12 cellular contexts compared by ENCODE assay signal in the genomic region with DNA sequence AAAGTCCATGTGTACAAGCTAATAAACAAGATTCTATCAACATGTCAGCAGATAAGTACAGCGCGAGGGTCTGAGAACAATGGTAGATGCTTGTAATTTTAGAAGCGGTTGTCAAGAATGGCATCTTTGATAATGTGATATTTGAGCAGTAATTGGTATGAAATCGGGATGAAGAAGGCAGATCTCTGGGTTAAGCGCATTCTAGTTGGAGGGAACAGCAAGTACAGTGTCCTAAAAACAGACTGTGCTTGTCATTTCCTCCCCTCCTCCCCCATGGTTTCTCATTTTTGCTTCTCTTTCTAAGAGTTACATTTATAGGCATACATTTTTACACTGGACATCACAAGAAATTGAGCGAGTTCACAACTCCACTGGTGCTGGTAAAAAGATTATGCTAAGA. TPM values are rescaled to one million over a fixed set of nuclear protein-coding genes. Genes with fewer than 3 reads are reported as not detected.
DNase-seq lines count a peak whose midpoint lies in the region; ATAC-seq, FAIRE-seq and TF ChIP-seq lines count a peak whose summit lies in the region.
"Had no signal": no experiment of that assay in that cellular context is flagged by ENCODE, and none has a peak within 500 bp of the region (broad histone marks: within the 10 kb centered on the region; RNA-seq: fewer than 3 reads in every experiment).

No MANE protein-coding gene starts in this region.

- intact Hi-C loops in HepG2 (cut with micrococcal nuclease; ENCODE audit: unreplicated experiment): no loop called here

- H3K36me3 Mint-ChIP-seq in T-helper 1 cell treated with Interleukin-12 subunit alpha and Interleukin-12 subunit beta and Interleukin-4 antibody, amounts not matched to agents 30 μg/mL and 1 μg/mL, for 36 hours (ENCODE audit: low read depth): peaks cover 52% of the 10 kb centered on the region
- peaks cover 69% of the 10 kb centered on the region for H3K36me3 Mint-ChIP-seq in activated naive CD8-positive, alpha-beta T cell treated with anti-CD3 and anti-CD28 coated beads for 36 hours

- peak overlapping the region; percentile 99 for H3K27ac Mint-ChIP-seq in T-helper 1 cell treated with Interleukin-12 subunit alpha and Interleukin-12 subunit beta and Interleukin-4 antibody, amounts not matched to agents 30 μg/mL and 1 μg/mL, for 36 hours
- H3K27ac Mint-ChIP-seq in activated naive CD8-positive, alpha-beta T cell treated with anti-CD3 and anti-CD28 coated beads for 36 hours: peak overlapping the region; percentile 94

- TF ChIP-seq EP300 in HepG2 (IDR thresholded peaks at IDR 0.05; ENCODE audit: low read depth in 2 of 2, low read length in 2 of 2) (no peak), HepG2 (CRISPR knock-in tag; IDR thresholded peaks at IDR 0.05; ENCODE audit: borderline replicate concordance) (no peak), suprapubic skin (IDR thresholded peaks at IDR 0.05) (no peak)

- H4K20me1 ChIP-seq in HepG2 (ENCODE audit: insufficient read depth, low read length): peaks cover 98% of the 10 kb centered on the region

- peak overlapping the region; percentile 69 for H3K27ac ChIP-seq in HepG2 (ENCODE audit: extremely low read length, insufficient read depth, low read length)
- H3K27ac ChIP-seq in suprapubic skin: peak overlapping the region; percentile 42
- H3K27ac ChIP-seq: ovary had no signal

- no peak overlapping the region for H3K9ac ChIP-seq in HepG2 (ENCODE audit: insufficient read depth, low read depth, low read length)

- TF ChIP-seq POLR2A in HepG2 (IDR thresholded peaks at IDR 0.05; ENCODE audit: insufficient read depth in 1 of 2, low read depth in 2 of 2, low read length in 2 of 2) (0 out of 4 replicates have a peak, but pooled peaks of 1 of the 2 experiments have one; percentile 2), suprapubic skin (IDR thresholded peaks at IDR 0.05) (no peak)

- no peak for DNase-seq in T-helper 1 cell
- DNase-seq in activated naive CD8-positive, alpha-beta T cell treated with anti-CD3 and anti-CD28 coated beads for 36 hours: no peak
- DNase-seq in HepG2 (ENCODE audit: low spot score): no peak
- DNase-seq in suprapubic skin (ENCODE audit: low spot score in 2 of 2): no peak
- DNase-seq in NCI-H2171 treated with DMSO at 0.1 percent for 48 hours (lab: John Stamatoyannopoulos, UW): no peak
- DNase-seq: effector CD4-positive, alpha-beta T cell; ovary had no signal

- ATAC-seq in HepG2 (no peak), HG03135 (IDR thresholded peaks at IDR 0.05; ENCODE audit: unreplicated experiment) (no peak), HG03354 (IDR thresholded peaks at IDR 0.05; ENCODE audit: poor library complexity, severe bottlenecking, unreplicated experiment) (no peak)
- ATAC-seq: K562 had no signal

- in situ Hi-C loops in HepG2 (cut with HindIII; ENCODE audit: extremely low pct_ligation_motif_present, low pct_unique_long_range_greater_than_20kb): no loop called here

- TF ChIP-seq RAD21 in HepG2 (CRISPR knock-in tag; IDR thresholded peaks at IDR 0.05): no peak

- H3K4me1 Mint-ChIP-seq in T-helper 1 cell treated with Interleukin-12 subunit alpha and Interleukin-12 subunit beta and Interleukin-4 antibody, amounts not matched to agents 30 μg/mL and 1 μg/mL, for 36 hours (ENCODE audit: low read depth): peaks cover 75% of the 10 kb centered on the region
- peaks cover 87% of the 10 kb centered on the region for H3K4me1 Mint-ChIP-seq in activated naive CD8-positive, alpha-beta T cell treated with anti-CD3 and anti-CD28 coated beads for 36 hours

- POLR2A ChIA-PET in HepG2 (lab: Yijun Ruan, JAX): interaction anchor here (1.2 to 1.4 kb wide), 2 partner anchors 23 to 371 kb away, joined by 3 to 5 read pairs; a partner anchor contains a TSS

- peaks cover 99% of the 10 kb centered on the region for H3K79me2 ChIP-seq in HepG2 (ENCODE audit: insufficient read depth, low read length)

- no peak for TF ChIP-seq CTCF in HepG2 (CRISPR knock-in tag; IDR thresholded peaks at IDR 0.05)
- no peak for TF ChIP-seq CTCF in suprapubic skin (IDR thresholded peaks at IDR 0.05)

- CTCF ChIA-PET in HepG2 (lab: Yijun Ruan, JAX; ENCODE audit: low intra/inter-chr PET ratio, low total read pairs): no interaction called here

- H3K4me3 ChIP-seq in HepG2 (replicated peaks in 1 of 3; ENCODE audit: insufficient read depth in 1 of 3, low read depth in 2 of 3, low read length in 3 of 3) (no peak overlapping the region), suprapubic skin (no peak overlapping the region)
- H3K4me3 ChIP-seq: K562, ovary had no signal

- BruUV-seq in HepG2 (replicated peaks; lab: Mats Ljungman, UMichigan): no TSS peak

- H3K36me3 ChIP-seq in HepG2 (replicated peaks in 1 of 2; ENCODE audit: control insufficient read depth in 1 of 2, insufficient read depth in 2 of 2, low read length in 2 of 2): peaks cover 12 to 59% of the 10 kb centered on the region in 2 experiments
- no peaks in the 10 kb centered on the region for H3K36me3 ChIP-seq in suprapubic skin
- H3K36me3 ChIP-seq: ovary had no signal

- no peaks in the 10 kb centered on the region for H3K9me3 ChIP-seq in HepG2 (ENCODE audit: low read length)
- no peaks in the 10 kb centered on the region for H3K9me3 ChIP-seq in suprapubic skin
- H3K9me3 ChIP-seq: ovary had no signal

- peak overlapping the region; percentile 30; the same call in 1 of the 2 replicates for H3K4me2 ChIP-seq in HepG2 (ENCODE audit: low read depth, low read length)

- H2AFZ ChIP-seq in HepG2 (ENCODE audit: low read length): no peak overlapping the region

- no peaks in the 10 kb centered on the region for H3K9me3 Mint-ChIP-seq in T-helper 1 cell treated with Interleukin-12 subunit alpha and Interleukin-12 subunit beta and Interleukin-4 antibody, amounts not matched to agents 30 μg/mL and 1 μg/mL, for 36 hours
- no peaks in the 10 kb centered on the region for H3K9me3 Mint-ChIP-seq in activated naive CD8-positive, alpha-beta T cell treated with anti-CD3 and anti-CD28 coated beads for 36 hours

- peak overlapping the region; percentile 61 for H3K4me3 Mint-ChIP-seq in T-helper 1 cell treated with Interleukin-12 subunit alpha and Interleukin-12 subunit beta and Interleukin-4 antibody, amounts not matched to agents 30 μg/mL and 1 μg/mL, for 36 hours
- peak overlapping the region; percentile 54 for H3K4me3 Mint-ChIP-seq in activated naive CD8-positive, alpha-beta T cell treated with anti-CD3 and anti-CD28 coated beads for 36 hours

- H3K4me1 ChIP-seq in HepG2 (ENCODE audit: insufficient read depth, low read length) (peaks cover 100% of the 10 kb centered on the region), suprapubic skin (peaks cover 96% of the 10 kb centered on the region)

- H3K27me3 ChIP-seq in HepG2 (ENCODE audit: control insufficient read depth in 1 of 2, insufficient read depth in 2 of 2, low read length in 2 of 2) (no peaks in the 10 kb centered on the region), suprapubic skin (no peaks in the 10 kb centered on the region)
- H3K27me3 ChIP-seq: ovary had no signal

- no peaks in the 10 kb centered on the region for H3K27me3 Mint-ChIP-seq in T-helper 1 cell treated with Interleukin-12 subunit alpha and Interleukin-12 subunit beta and Interleukin-4 antibody, amounts not matched to agents 30 μg/mL and 1 μg/mL, for 36 hours (ENCODE audit: low read depth)
- H3K27me3 Mint-ChIP-seq in activated naive CD8-positive, alpha-beta T cell treated with anti-CD3 and anti-CD28 coated beads for 36 hours: no peaks in the 10 kb centered on the region

- 98% methylated on average over 6 of the region's 6 CpGs for WGBS in HepG2 (ENCODE audit: low lambda C conversion rate)
- 77% methylated on average over 6 of the region's 6 CpGs for WGBS in suprapubic skin

- no peak for FAIRE-seq in HepG2 (lab: Jason Lieb, UNC)
- FAIRE-seq: A204.1, K562 had no signal

TF ChIP-seq in HepG2, 621 proteins besides CTCF, POLR2A, EP300 and RAD21 (continues in another document):
- TF ChIP-seq NFRKB (IDR thresholded peaks at IDR 0.05): no peak
- no peak for TF ChIP-seq ESRRA (CRISPR knock-in tag; IDR thresholded peaks at IDR 0.05; ENCODE audit: low read depth)
- TF ChIP-seq HDAC2 (CRISPR knock-in tag; IDR thresholded peaks at IDR 0.05): no peak
- no peak for TF ChIP-seq DMAP1 (CRISPR knock-in tag; IDR thresholded peaks at IDR 0.05)
- no peak for TF ChIP-seq ZNF709 (CRISPR knock-in tag; IDR thresholded peaks at IDR 0.05)
- no peak for TF ChIP-seq THAP11 (CRISPR knock-in tag; IDR thresholded peaks at IDR 0.05)

RNA-seq across cellular contexts. Expression of a gene that starts 23.3 kb away (rescaled TPM):
- 10 to 100 TPM; 64.1 to 65.1 TPM for total RNA-seq in activated naive CD8-positive, alpha-beta T cell treated with anti-CD3 and anti-CD28 coated beads for 36 hours
- total RNA-seq in HepG2 (2016; rRNA removed; fragmentation: Illumina TruSeq; extraction: Trizol) (68.1 and 82.2 TPM in 2 replicates), suprapubic skin (10 to 100 TPM; 63.7 to 84.3 (median 83.3) TPM)
- 25.9 and 27.4 TPM in 2 replicates for total RNA-seq in HepG2 (2016; cell fraction: cytosol; rRNA removed; fragmentation: Illumina TruSeq; extraction: Trizol; ENCODE audit: low read depth)
- 66.0 and 82.3 TPM in 2 replicates for total RNA-seq in HepG2 (2016; cell fraction: insoluble cytoplasmic fraction; rRNA removed; fragmentation: Illumina TruSeq; extraction: Trizol)
- 67.6 and 68.8 TPM in 2 replicates for total RNA-seq in HepG2 (2016; cell fraction: membrane; rRNA removed; fragmentation: Illumina TruSeq; extraction: Trizol)
- total RNA-seq in HepG2 (2016; cell fraction: nucleus; rRNA removed; fragmentation: Illumina TruSeq; extraction: Trizol): 134 and 135 TPM in 2 replicates
- 187 and 204 TPM in 2 replicates for polyA plus RNA-seq in HepG2 (2011; rRNA removed)
- 141 and 194 TPM in 2 replicates for polyA plus RNA-seq in HepG2 (2011; cell fraction: cytosol; rRNA removed)
- 105 and 123 TPM in 2 replicates for polyA plus RNA-seq in HepG2 (2011; cell fraction: nucleus; rRNA removed)
- 125 and 162 TPM in 2 replicates for polyA plus RNA-seq in HepG2 (2012)
- 8.6 and 9.7 TPM in 2 replicates for polyA plus RNA-seq in HepG2 (2016; cell fraction: cytosol; fragmentation: Illumina TruSeq; extraction: Trizol; ENCODE audit: low read depth)
- polyA plus RNA-seq in HepG2 (2016; cell fraction: insoluble cytoplasmic fraction; fragmentation: Illumina TruSeq; extraction: Trizol; ENCODE audit: low read depth): 68.0 and 70.0 TPM in 2 replicates
- polyA plus RNA-seq in HepG2 (2016; cell fraction: membrane; fragmentation: Illumina TruSeq; extraction: Trizol; ENCODE audit: low read depth): 38.2 and 38.9 TPM in 2 replicates
- 134 and 138 TPM in 2 replicates for polyA plus RNA-seq in HepG2 (2016; cell fraction: nucleus; fragmentation: Illumina TruSeq; extraction: Trizol; ENCODE audit: insufficient read depth, low read depth)
- polyA minus RNA-seq in HepG2 (2011; rRNA and poly(A)+ RNA removed; ENCODE audit: low replicate concordance): 24.1 and 399 TPM in 2 replicates
- polyA minus RNA-seq in HepG2 (2011; cell fraction: cytosol; rRNA and poly(A)+ RNA removed): 188 and 237 TPM in 2 replicates
- 353 and 432 TPM in 2 replicates for polyA minus RNA-seq in HepG2 (2011; cell fraction: nucleus; rRNA and poly(A)+ RNA removed)
